Comparison of ENCODE assay signal across 17 cellular contexts in genomic region chr13:43990021-43990420, GRCh38.
A peak's percentile ranks its signal among the peaks of the same experiment; 100 is the strongest.
DNase-seq lines count a peak whose midpoint lies in the region; ATAC-seq and TF ChIP-seq lines count a peak whose summit lies in the region.
"Had no signal": no experiment of that assay in that cellular context is flagged by ENCODE, and none has a peak within 500 bp of the region (broad histone marks: within the 10 kb centered on the region; RNA-seq: fewer than 3 reads in every experiment).

No MANE protein-coding gene starts in this region.

- H4K20me1 ChIP-seq in smooth muscle cell (ENCODE audit: low read depth) = no peaks in the 10 kb centered on the region

- H3F3A ChIP-seq in smooth muscle cell (ENCODE audit: low read depth) = peaks cover 13% of the 10 kb centered on the region

- DNase-seq in left ventricle myocardium inferior = no peak
- no peak for DNase-seq in left ventricle myocardium superior
- no peak for DNase-seq in mucosa of descending colon
- DNase-seq in smooth muscle cell (lab: John Stamatoyannopoulos, UW; ENCODE audit: unreplicated experiment) = no peak
- DNase-seq in AML-193 (lab: John Stamatoyannopoulos, UW) = no peak
- DNase-seq: 8988T; ACHN; C1 segment of cervical spinal cord; Caco-2; CD4-positive, alpha-beta memory T cell; DMS153; DND-41; GM23248; H7; HCEC 1CT had no signal

- H3K27ac ChIP-seq in left ventricle myocardium inferior (replicated peaks) (peak overlapping the region; percentile 41), smooth muscle cell (ENCODE audit: low read depth) (no peak overlapping the region)
- H3K27ac ChIP-seq: A549, GM23248 had no signal

- 73% methylated on average over 5 of the region's 5 CpGs for WGBS in smooth muscle cell (ENCODE audit: low lambda C conversion rate)

- no peak overlapping the region for H3K9ac ChIP-seq in smooth muscle cell (ENCODE audit: low read depth)
- H3K9ac ChIP-seq: GM23248 had no signal

- intact Hi-C loops in left ventricle myocardium inferior (cut with micrococcal nuclease) (no loop called here), left ventricle myocardium superior (cut with micrococcal nuclease) (no loop called here), mucosa of descending colon (cut with DNase I, micrococcal nuclease) (no loop called here)

- ATAC-seq in left ventricle myocardium superior (no peak), mucosa of descending colon (peak; percentile 34), GM21717 (IDR thresholded peaks at IDR 0.05; ENCODE audit: unreplicated experiment) (no peak)
- ATAC-seq: A549 had no signal

- no peak overlapping the region for H3K4me2 ChIP-seq in smooth muscle cell
- H3K4me2 ChIP-seq: A549 had no signal

- H3K36me3 ChIP-seq in left ventricle myocardium inferior (no peaks in the 10 kb centered on the region), mucosa of descending colon (ENCODE audit: low read depth) (no peaks in the 10 kb centered on the region), smooth muscle cell (ENCODE audit: low read depth) (no peaks in the 10 kb centered on the region)

- H3K79me2 ChIP-seq in smooth muscle cell (ENCODE audit: low read depth) = no peaks in the 10 kb centered on the region

- TF ChIP-seq CTCF in left ventricle myocardium inferior (IDR thresholded peaks at IDR 0.05; ENCODE audit: borderline replicate concordance) (no peak), mucosa of descending colon (IDR thresholded peaks at IDR 0.05) (no peak), smooth muscle cell (IDR thresholded peaks at IDR 0.05; ENCODE audit: borderline replicate concordance, insufficient read depth, poor library complexity, severe bottlenecking) (no peak)

- peaks cover 43% of the 10 kb centered on the region for H3K4me1 ChIP-seq in left ventricle myocardium inferior
- H3K4me1 ChIP-seq in mucosa of descending colon (ENCODE audit: low read depth) = no peaks in the 10 kb centered on the region
- H3K4me1 ChIP-seq in smooth muscle cell (ENCODE audit: low read depth) = peaks cover 12% of the 10 kb centered on the region
- H3K4me1 ChIP-seq: A549, Caco-2 had no signal

- no peak overlapping the region for H3K4me3 ChIP-seq in left ventricle myocardium inferior
- no peak overlapping the region for H3K4me3 ChIP-seq in mucosa of descending colon
- no peak overlapping the region for H3K4me3 ChIP-seq in smooth muscle cell
- H3K4me3 ChIP-seq: A549, GM23248 had no signal

- H3K9me3 ChIP-seq in left ventricle myocardium inferior (replicated peaks) (peaks cover 9% of the 10 kb centered on the region), mucosa of descending colon (peaks cover 10% of the 10 kb centered on the region), smooth muscle cell (replicated peaks; ENCODE audit: low read depth) (no peaks in the 10 kb centered on the region)

- peak overlapping the region; percentile 66 for H2AFZ ChIP-seq in smooth muscle cell (ENCODE audit: low read depth)
- H2AFZ ChIP-seq: GM23248 had no signal

- H3K27me3 ChIP-seq in left ventricle myocardium inferior (ENCODE audit: low read depth) (no peaks in the 10 kb centered on the region), smooth muscle cell (ENCODE audit: low read depth) (no peaks in the 10 kb centered on the region)
